17 cellular contexts compared by ENCODE assay signal in the genomic region with DNA sequence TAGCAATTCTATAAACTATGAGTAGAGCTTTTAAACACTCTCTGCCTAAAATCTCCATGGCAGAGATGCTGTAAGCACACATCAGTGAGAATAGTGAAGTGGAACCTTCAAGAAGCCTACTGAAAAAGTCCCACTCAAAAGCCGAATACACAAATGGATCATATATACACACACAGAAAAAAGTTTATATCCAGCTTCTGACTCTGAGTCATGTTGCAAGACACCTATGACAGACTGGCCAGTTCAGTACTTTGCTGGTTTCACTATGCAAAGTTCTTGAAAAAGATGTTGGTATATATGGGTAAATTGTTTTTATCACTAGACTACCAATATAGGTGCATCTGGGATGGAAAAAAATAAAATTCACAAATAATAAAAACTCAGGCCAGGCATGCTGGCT.
DNase-seq lines count a peak whose midpoint lies in the region; ATAC-seq and TF ChIP-seq lines count a peak whose summit lies in the region.
"Had no signal": no experiment of that assay in that cellular context is flagged by ENCODE, and none has a peak within 500 bp of the region (broad histone marks: within the 10 kb centered on the region; RNA-seq: fewer than 3 reads in every experiment).

No MANE protein-coding gene starts in this region.

- no peaks in the 10 kb centered on the region for H3K36me3 Mint-ChIP-seq in activated B cell treated with CpG ODN at 0.5 μM for 24 hours (ENCODE audit: low read depth)
- no peaks in the 10 kb centered on the region for H3K36me3 Mint-ChIP-seq in activated CD4-positive, alpha-beta memory T cell treated with anti-CD3 and anti-CD28 coated beads for 36 hours
- H3K36me3 Mint-ChIP-seq: activated naive CD8-positive, alpha-beta T cell had no signal

- H3K27me3 ChIP-seq in WERI-Rb-1 (ENCODE audit: insufficient read depth, low read depth, severe bottlenecking): no peaks in the 10 kb centered on the region
- no peaks in the 10 kb centered on the region for H3K27me3 ChIP-seq in right cardiac atrium (ENCODE audit: control insufficient read depth, insufficient read depth)
- H3K27me3 ChIP-seq: body of pancreas had no signal

- peaks cover 4% of the 10 kb centered on the region for H3K4me1 Mint-ChIP-seq in activated B cell treated with CpG ODN at 0.5 μM for 24 hours
- no peaks in the 10 kb centered on the region for H3K4me1 Mint-ChIP-seq in activated CD4-positive, alpha-beta memory T cell treated with anti-CD3 and anti-CD28 coated beads for 36 hours (ENCODE audit: low read depth)
- H3K4me1 Mint-ChIP-seq: activated CD4-positive, alpha-beta T cell treated with anti-CD3 and anti-CD28 coated beads, Interleukin-2, amount 10 ng/mL, durations not matched to agents 7 days and 5 days had no signal

- no peaks in the 10 kb centered on the region for H3K4me1 ChIP-seq in right cardiac atrium (ENCODE audit: control insufficient read depth, insufficient read depth, low read length)
- H3K4me1 ChIP-seq: body of pancreas, gastrocnemius medialis had no signal

- DNase-seq in activated B cell treated with CpG ODN at 0.5 μM for 24 hours (no peak), WERI-Rb-1 (no peak), right cardiac atrium (no peak)
- DNase-seq in activated CD4-positive, alpha-beta memory T cell treated with anti-CD3 and anti-CD28 coated beads for 36 hours: no peak
- DNase-seq: activated CD4-positive, alpha-beta T cell treated with anti-CD3 and anti-CD28 coated beads, Interleukin-2, amount 10 ng/mL, durations not matched to agents 7 days and 5 days; activated T-cell treated with anti-CD3 and anti-CD28 coated beads, Interleukin-2, amount 50 U/mL, for 1 hour; body of pancreas; gastrocnemius medialis; HCEC 1CT; NCI-H2171 treated with DMSO at 0.1 percent for 48 hours; NCI-H774 had no signal

- no peak overlapping the region for H3K4me3 Mint-ChIP-seq in activated B cell treated with CpG ODN at 0.5 μM for 24 hours
- H3K4me3 Mint-ChIP-seq in activated CD4-positive, alpha-beta memory T cell treated with anti-CD3 and anti-CD28 coated beads for 36 hours: no peak overlapping the region
- H3K4me3 Mint-ChIP-seq: activated CD4-positive, alpha-beta T cell treated with anti-CD3 and anti-CD28 coated beads, Interleukin-2, amount 10 ng/mL, durations not matched to agents 7 days and 5 days; activated naive CD8-positive, alpha-beta T cell; dendritic cell treated with granulocyte-macrophage colony-stimulating factor and Interleukin-4, amounts not matched to agents 40 ng/mL and 50 ng/mL, for 4 days had no signal

- WGBS in right cardiac atrium: 97% methylated on average over 1 of the region's 1 CpG

- intact Hi-C loops in activated B cell treated with CpG ODN at 0.5 μM for 24 hours (cut with micrococcal nuclease) (loop anchor here (1.0 kb wide), 1 partner anchor 12 kb away; no protein-coding TSS in a partner anchor), right cardiac atrium (cut with DNase I) (no loop called here)
- intact Hi-C loops in activated CD4-positive, alpha-beta memory T cell treated with anti-CD3 and anti-CD28 coated beads for 36 hours (cut with micrococcal nuclease): no loop called here

- POLR2A ChIA-PET in activated B cell treated with CpG ODN at 0.5 μM for 24 hours (lab: Charles Lee): no interaction called here
- POLR2A ChIA-PET in activated CD4-positive, alpha-beta memory T cell treated with anti-CD3 and anti-CD28 coated beads for 36 hours (lab: Charles Lee): no interaction called here

- TF ChIP-seq CTCF in activated B cell treated with CpG ODN at 0.5 μM for 24 hours (IDR thresholded peaks at IDR 0.05): no peak
- TF ChIP-seq CTCF in WERI-Rb-1 (IDR thresholded peaks at IDR 0.05; ENCODE audit: low read depth, low read length): no peak

- CTCF ChIA-PET in activated B cell treated with CpG ODN at 0.5 μM for 24 hours (lab: Charles Lee): no interaction called here
- CTCF ChIA-PET in activated CD4-positive, alpha-beta memory T cell treated with anti-CD3 and anti-CD28 coated beads for 36 hours (lab: Charles Lee): no interaction called here

- H3K27ac ChIP-seq in WERI-Rb-1 (no peak overlapping the region), right cardiac atrium (ENCODE audit: low read length) (no peak overlapping the region)
- H3K27ac ChIP-seq: body of pancreas, gastrocnemius medialis, neutrophil had no signal

- H3K27ac Mint-ChIP-seq in activated B cell treated with CpG ODN at 0.5 μM for 24 hours: no peak overlapping the region
- H3K27ac Mint-ChIP-seq in activated CD4-positive, alpha-beta memory T cell treated with anti-CD3 and anti-CD28 coated beads for 36 hours: no peak overlapping the region
- H3K27ac Mint-ChIP-seq: activated CD4-positive, alpha-beta T cell treated with anti-CD3 and anti-CD28 coated beads, Interleukin-2, amount 10 ng/mL, durations not matched to agents 7 days and 5 days; activated naive CD8-positive, alpha-beta T cell; dendritic cell treated with granulocyte-macrophage colony-stimulating factor and Interleukin-4, amounts not matched to agents 40 ng/mL and 50 ng/mL, for 4 days had no signal

- H3K27me3 Mint-ChIP-seq in activated B cell treated with CpG ODN at 0.5 μM for 24 hours: peaks cover 17% of the 10 kb centered on the region
- H3K27me3 Mint-ChIP-seq in activated CD4-positive, alpha-beta memory T cell treated with anti-CD3 and anti-CD28 coated beads for 36 hours: peaks cover 26% of the 10 kb centered on the region

- no peaks in the 10 kb centered on the region for H3K36me3 ChIP-seq in WERI-Rb-1
- H3K36me3 ChIP-seq: gastrocnemius medialis, neutrophil had no signal

- H3K9me3 ChIP-seq in WERI-Rb-1 (ENCODE audit: severe bottlenecking) (no peaks in the 10 kb centered on the region), right cardiac atrium (ENCODE audit: control insufficient read depth, low read length) (no peaks in the 10 kb centered on the region)
- H3K9me3 ChIP-seq: body of pancreas, gastrocnemius medialis, neutrophil had no signal

- H3K4me3 ChIP-seq in WERI-Rb-1 (ENCODE audit: low read depth, low read length) (no peak overlapping the region), right cardiac atrium (ENCODE audit: low read length) (no peak overlapping the region)
- H3K4me3 ChIP-seq: body of pancreas, gastrocnemius medialis had no signal

- no peaks in the 10 kb centered on the region for H3K9me3 Mint-ChIP-seq in activated B cell treated with CpG ODN at 0.5 μM for 24 hours
- no peaks in the 10 kb centered on the region for H3K9me3 Mint-ChIP-seq in activated CD4-positive, alpha-beta memory T cell treated with anti-CD3 and anti-CD28 coated beads for 36 hours
- H3K9me3 Mint-ChIP-seq: activated CD4-positive, alpha-beta T cell treated with anti-CD3 and anti-CD28 coated beads, Interleukin-2, amount 10 ng/mL, durations not matched to agents 7 days and 5 days; dendritic cell treated with granulocyte-macrophage colony-stimulating factor and Interleukin-4, amounts not matched to agents 40 ng/mL and 50 ng/mL, for 4 days had no signal

- peak; percentile 85 for ATAC-seq in GM18858 (IDR thresholded peaks at IDR 0.05; ENCODE audit: unreplicated experiment)
- ATAC-seq in GM21529 (IDR thresholded peaks at IDR 0.05; ENCODE audit: unreplicated experiment): peak; percentile 92
- ATAC-seq in HG03039 (IDR thresholded peaks at IDR 0.05; ENCODE audit: unreplicated experiment): peak; percentile 78
- ATAC-seq in activated B cell treated with CpG ODN at 0.5 μM for 24 hours (ENCODE audit: low read depth): peak; percentile 57
- no peak for ATAC-seq in right cardiac atrium
- ATAC-seq: body of pancreas, gastrocnemius medialis had no signal

Comparison
In these comparisons a context has a peak if more than half of its experiments do, and no peak if none do; other contexts are left out.
1. ATAC-seq: peak in GM18858 (single experiment), GM21529 (single experiment), HG03039 (single experiment) and activated B cell treated with CpG ODN at 0.5 μM for 24 hours (single experiment); none in right cardiac atrium (0 of 2).